In genomic region chr15:22811640-22812039, GRCh38 we compare ENCODE assay signal across 8 cellular contexts. TPM values are rescaled to one million over a fixed set of nuclear protein-coding genes. Genes with fewer than 3 reads are reported as not detected.
A peak's percentile ranks its signal among the peaks of the same experiment; 100 is the strongest.
DNase-seq lines count a peak whose midpoint lies in the region; ATAC-seq and TF ChIP-seq lines count a peak whose summit lies in the region.

No MANE protein-coding gene starts in this region.

- peaks cover 10% of the 10 kb centered on the region for H3K79me2 ChIP-seq in mammary epithelial cell (ENCODE audit: insufficient read depth, low read length)

- H3K9me3 Mint-ChIP-seq in HFFc6 = no peaks in the 10 kb centered on the region

- peaks cover 9% of the 10 kb centered on the region for H3K79me1 ChIP-seq in mesenchymal stem cell (replicated peaks; ENCODE audit: low read length, poor library complexity, severe bottlenecking)

- no peak overlapping the region for H3K4me2 ChIP-seq in mammary epithelial cell (ENCODE audit: insufficient read depth, low read depth, low read length)
- no peak overlapping the region for H3K4me2 ChIP-seq in mesenchymal stem cell (ENCODE audit: low read length, poor library complexity, severe bottlenecking)

- DNase-seq in BJ (ENCODE audit: low read depth) (no peak), HFFc6 (no peak), mammary epithelial cell (no peak), mesenchymal stem cell (peak; percentile 37)
- no peak for DNase-seq in activated CD4-positive, CD25-positive, alpha-beta regulatory T cell (lab: John Stamatoyannopoulos, UW)
- DNase-seq in activated CD4-positive, alpha-beta T cell treated with anti-CD3 and anti-CD28 coated beads for 1 hour = no peak
- no peak for DNase-seq in central memory CD4-positive, alpha-beta T cell

- no peaks in the 10 kb centered on the region for H3K27me3 ChIP-seq in BJ (ENCODE audit: control insufficient read depth, insufficient read depth, low read length)
- no peaks in the 10 kb centered on the region for H3K27me3 ChIP-seq in mammary epithelial cell (ENCODE audit: insufficient read depth, low read length)
- H3K27me3 ChIP-seq in mesenchymal stem cell (ENCODE audit: control insufficient read depth in 1 of 2, insufficient read depth in 1 of 2, low read length in 2 of 2) = no peaks in the 10 kb centered on the region

- peaks cover 2% of the 10 kb centered on the region; the same call in 1 of the 2 replicates for H3K4me1 Mint-ChIP-seq in HFFc6 (ENCODE audit: low read depth)

- no peak for ATAC-seq in HG03469 (IDR thresholded peaks at IDR 0.05; ENCODE audit: unreplicated experiment)

- POLR2A ChIA-PET in BJ (lab: Charles Lee) = no interaction called here

- H3K27ac ChIP-seq in mammary epithelial cell (ENCODE audit: insufficient read depth, low read depth, low read length) (no peak overlapping the region), mesenchymal stem cell (ENCODE audit: low read length, poor library complexity, severe bottlenecking) (no peak overlapping the region)

- WGBS in mammary epithelial cell (ENCODE audit: low coverage, missing lambda C conversion rate) = 84% methylated on average over 8 of the region's 8 CpGs
- 87% methylated on average over 8 of the region's 8 CpGs for WGBS in mesenchymal stem cell

- peaks cover 7% of the 10 kb centered on the region for H3K36me3 Mint-ChIP-seq in HFFc6 (ENCODE audit: low read depth)

- H2AK5ac ChIP-seq in mesenchymal stem cell (ENCODE audit: low read length, severe bottlenecking) = no peak overlapping the region

- H3K18ac ChIP-seq in mesenchymal stem cell (ENCODE audit: low read depth in 1 of 2, low read length in 2 of 2) = no peak overlapping the region

- H3K27me3 Mint-ChIP-seq in HFFc6 (ENCODE audit: insufficient read depth) = no peaks in the 10 kb centered on the region; the same call in 1 of the 2 replicates

- CTCF ChIA-PET in BJ (lab: Yijun Ruan, JAX) = no interaction called here
- CTCF ChIA-PET in mammary epithelial cell (lab: Charles Lee; ENCODE audit: low non-redundant PET) = no interaction called here

- H3K36me3 ChIP-seq in BJ (ENCODE audit: control insufficient read depth, insufficient read depth, low read length) = peaks cover 5% of the 10 kb centered on the region
- H3K36me3 ChIP-seq in mammary epithelial cell (ENCODE audit: insufficient read depth, low read length) = no peaks in the 10 kb centered on the region
- peaks cover 0 to 3% of the 10 kb centered on the region in 2 experiments for H3K36me3 ChIP-seq in mesenchymal stem cell (ENCODE audit: control insufficient read depth in 1 of 2, insufficient read depth in 2 of 2, low read depth in 1 of 2, low read length in 2 of 2)

- TF ChIP-seq CTCF in BJ (IDR thresholded peaks at IDR 0.05; ENCODE audit: insufficient read depth, low read depth, low read length) (peak; percentile 28; the same call in 1 of the 2 replicates), HFFc6 (IDR thresholded peaks at IDR 0.05) (peak; percentile 45), mammary epithelial cell (conservative IDR thresholded peaks at IDR 0.05 in 1 of 2, IDR thresholded peaks at IDR 0.05 in 1 of 2; ENCODE audit: extremely low read depth in 1 of 2, insufficient read depth in 1 of 2, low read depth in 1 of 2, low read length in 2 of 2) (peak; percentile 23 to 49)

- no peaks in the 10 kb centered on the region for H3K4me1 ChIP-seq in mammary epithelial cell (ENCODE audit: insufficient read depth, low read length)
- peaks cover 5% of the 10 kb centered on the region for H3K4me1 ChIP-seq in mesenchymal stem cell (ENCODE audit: control insufficient read depth, insufficient read depth, low read depth, low read length)

- no peak overlapping the region for H4K8ac ChIP-seq in mesenchymal stem cell (ENCODE audit: low read length)

- no peaks in the 10 kb centered on the region for H4K20me1 ChIP-seq in mammary epithelial cell (ENCODE audit: insufficient read depth, low read length)

- H3K23ac ChIP-seq in mesenchymal stem cell (ENCODE audit: low read length in 2 of 2) = no peak overlapping the region

- H2AFZ ChIP-seq in mammary epithelial cell (ENCODE audit: low read depth, low read length) = no peak overlapping the region
- no peak overlapping the region for H2AFZ ChIP-seq in mesenchymal stem cell (ENCODE audit: low read depth, low read length)

- no peak overlapping the region for H2BK5ac ChIP-seq in mesenchymal stem cell (ENCODE audit: low read depth, low read length, poor library complexity, severe bottlenecking)

- no peak overlapping the region for H2BK12ac ChIP-seq in mesenchymal stem cell (ENCODE audit: low read length in 2 of 2)

- dilution Hi-C loops in mammary epithelial cell (cut with HindIII; ENCODE audit: low sequenced_read_pairs) = no loop called here

- no peak overlapping the region for H3K4me3 Mint-ChIP-seq in HFFc6

- H3K9me3 ChIP-seq in mammary epithelial cell (replicated peaks; ENCODE audit: insufficient read depth, low read length) = no peaks in the 10 kb centered on the region
- no peaks in the 10 kb centered on the region for H3K9me3 ChIP-seq in mesenchymal stem cell (ENCODE audit: control insufficient read depth, low read length)

- intact Hi-C loops in mammary epithelial cell (cut with micrococcal nuclease) = loop anchor here (2.0 kb wide), 1 partner anchor 27 kb away; the partner anchor contains the start of gene NIPA2

- no peak overlapping the region for H3K27ac Mint-ChIP-seq in HFFc6

- no peak overlapping the region for H3K9ac ChIP-seq in mammary epithelial cell (ENCODE audit: insufficient read depth, low read length)
- H3K9ac ChIP-seq in mesenchymal stem cell (ENCODE audit: low read length) = no peak overlapping the region

- H3K4ac ChIP-seq in mesenchymal stem cell (ENCODE audit: low read depth in 1 of 2, low read length in 2 of 2) = no peak overlapping the region

- no TSS peak for BruUV-seq in mammary epithelial cell (replicated peaks; lab: Mats Ljungman, UMichigan)

- H3K4me3 ChIP-seq in BJ (ENCODE audit: low read depth, low read length) = no peak overlapping the region
- H3K4me3 ChIP-seq in mammary epithelial cell (replicated peaks in 1 of 3; ENCODE audit: insufficient read depth in 1 of 3, low read depth in 2 of 3, low read length in 3 of 3) = no peak overlapping the region
- no peak overlapping the region for H3K4me3 ChIP-seq in mesenchymal stem cell (ENCODE audit: insufficient read depth in 1 of 2, low read depth in 1 of 2, low read length in 2 of 2)

- H3K14ac ChIP-seq in mesenchymal stem cell (ENCODE audit: low read length in 2 of 2) = no peak overlapping the region

- H2BK120ac ChIP-seq in mesenchymal stem cell (ENCODE audit: low read depth, low read length) = no peak overlapping the region

- no peak overlapping the region for H2BK15ac ChIP-seq in mesenchymal stem cell (ENCODE audit: low read depth, poor library complexity, severe bottlenecking)

- in situ Hi-C loops in mammary epithelial cell (cut with MboI; ENCODE audit: low sequenced_read_pairs in 2 of 2) = no loop called here

- H4K91ac ChIP-seq in mesenchymal stem cell (ENCODE audit: low read length) = no peak overlapping the region

RNA-seq across cellular contexts. Expression of gene NIPA1, which starts 25.2 kb away (rescaled TPM):
- polyA plus RNA-seq in BJ (2011; rRNA removed) (24.0 and 31.6 TPM in 2 replicates), mammary epithelial cell (9.3 TPM)
- polyA minus RNA-seq in BJ (2011; rRNA and poly(A)+ RNA removed) = 25.2 and 44.2 TPM in 2 replicates
- 10 to 100 TPM; 18.6 to 21.0 (median 20.5) TPM for total RNA-seq in HFFc6 (2021; fragmentation: NEBNext Ultra II Directional; extraction: Animal tissue kit (Norgen Biotek cat#: 25700))
- total RNA-seq in mammary epithelial cell = 10 to 100 TPM; 10.8 to 14.5 TPM
- 12.9 TPM for polyA minus RNA-seq in mammary epithelial cell
- polyA plus RNA-seq in mesenchymal stem cell (2013, experiment 1 of 2) = 5.6 TPM
- 6.2 TPM for polyA plus RNA-seq in mesenchymal stem cell (2013, experiment 2 of 2)

RNA-seq across cellular contexts. Expression of gene NIPA2, which starts 26.8 kb away (rescaled TPM):
- polyA plus RNA-seq in BJ (2011; rRNA removed) = 46.6 and 67.5 TPM in 2 replicates
- 25.2 and 28.6 TPM in 2 replicates for polyA minus RNA-seq in BJ (2011; rRNA and poly(A)+ RNA removed)
- 10 to 100 TPM; 71.7 to 92.4 (median 76.6) TPM for total RNA-seq in HFFc6 (2021; fragmentation: NEBNext Ultra II Directional; extraction: Animal tissue kit (Norgen Biotek cat#: 25700))
- 10 to 100 TPM; 58.5 to 61.9 TPM for total RNA-seq in mammary epithelial cell
- polyA plus RNA-seq in mammary epithelial cell = 41.3 TPM
- polyA minus RNA-seq in mammary epithelial cell = 72.1 TPM
- 53.0 TPM for polyA plus RNA-seq in mesenchymal stem cell (2013, experiment 1 of 2)
- polyA plus RNA-seq in mesenchymal stem cell (2013, experiment 2 of 2) = 54.4 TPM
